8 cellular contexts compared by ENCODE assay signal in the genomic region with DNA sequence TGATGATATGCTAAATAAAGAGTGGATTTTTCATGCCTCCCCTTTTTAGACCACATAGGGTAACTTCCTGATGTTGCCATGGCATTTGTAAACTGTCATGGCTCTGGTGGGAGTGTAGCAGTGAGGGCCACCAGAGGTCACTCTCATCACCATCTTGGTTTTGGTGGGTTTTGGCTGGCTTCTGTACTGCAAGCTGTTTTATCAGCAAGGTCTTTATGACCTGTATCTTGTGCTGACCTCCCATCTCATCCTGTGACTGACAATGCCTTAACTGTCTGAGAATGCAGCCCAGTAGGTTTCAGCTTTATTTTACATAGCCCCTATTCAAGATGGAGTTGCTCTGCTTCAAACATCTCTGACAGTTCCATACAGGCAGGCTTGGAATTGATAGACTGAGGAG.
DNase-seq lines count a peak whose midpoint lies in the region; ATAC-seq and TF ChIP-seq lines count a peak whose summit lies in the region.
"Not testable (repeated sequence)": the region's sequence is repeated elsewhere in the genome, so short reads cannot be mapped to it uniquely, and the experiment has no call there.

No MANE protein-coding gene starts in this region.

- H3K27ac Mint-ChIP-seq in natural killer cell: peak overlapping the region; percentile 5 to 67
- not testable (repeated sequence) for H3K27ac Mint-ChIP-seq in type B pancreatic cell

- peak; percentile 21; the same call in 1 of the 2 replicates for ATAC-seq in IMR-90 (ENCODE audit: low read depth)
- ATAC-seq in foreskin keratinocyte: not testable (repeated sequence)
- peak in 2 of 3 donors; percentile 45 to 61 for ATAC-seq in natural killer cell

- not testable (repeated sequence) for H3K4ac ChIP-seq in IMR-90 (ENCODE audit: low read depth, low read length)

- not testable (repeated sequence) for H3K27ac ChIP-seq in IMR-90 (ENCODE audit: insufficient read depth, low read length); SU-DHL-6 (ENCODE audit: low read depth, low read length); foreskin keratinocyte

- not testable (repeated sequence) for H3K18ac ChIP-seq in IMR-90 (ENCODE audit: low read depth, low read length)

- BruUV-seq in IMR-90 (replicated peaks; lab: Mats Ljungman, UMichigan): not testable (repeated sequence)

- POLR2A ChIA-PET in IMR-90 (lab: Charles Lee; ENCODE audit: unreplicated experiment): interaction anchor here (0.6 kb wide), 1 partner anchor 1693 kb away, joined by 6 read pairs; no protein-coding TSS in a partner anchor

- not testable (repeated sequence) for TF ChIP-seq POLR2A in IMR-90 (IDR thresholded peaks at IDR 0.05; ENCODE audit: low read depth, low read length)

- TF ChIP-seq RAD21 in IMR-90 (IDR thresholded peaks at IDR 0.05; ENCODE audit: low read length): not testable (repeated sequence)

- H3K9me2 ChIP-seq in SU-DHL-6 (replicated peaks; ENCODE audit: insufficient read depth, low read length): not testable (repeated sequence)

- not testable (repeated sequence) for H3K36me3 ChIP-seq in IMR-90 (ENCODE audit: control insufficient read depth, insufficient read depth, low read length); SU-DHL-6 (ENCODE audit: low read length)

- not testable (repeated sequence) for H3K14ac ChIP-seq in IMR-90 (replicated peaks; ENCODE audit: low read depth, low read length)

- H2AFZ ChIP-seq in IMR-90 (replicated peaks; ENCODE audit: low read length, poor library complexity); SU-DHL-6 (ENCODE audit: low read depth, low read length, severe bottlenecking): not testable (repeated sequence)

- H3K27me3 ChIP-seq in IMR-90 (ENCODE audit: control insufficient read depth, insufficient read depth, low read length); SU-DHL-6 (ENCODE audit: low read length); foreskin keratinocyte: not testable (repeated sequence)

- H2AK5ac ChIP-seq in IMR-90 (ENCODE audit: low read depth, low read length): not testable (repeated sequence)

- in situ Hi-C loops in IMR-90 (cut with MboI; ENCODE audit: low sequenced_read_pairs): not testable (repeated sequence)
- in situ Hi-C loops in astrocyte of the cerebellum (cut with HindIII; ENCODE audit: low sequenced_read_pairs): loop anchor here (25.0 kb wide), 1 partner anchor 691 kb away; the partner anchor contains the start of gene PUM3

- not testable (repeated sequence) for H2BK20ac ChIP-seq in IMR-90 (ENCODE audit: low read depth, low read length)

- H2BK15ac ChIP-seq in IMR-90 (ENCODE audit: low read depth, low read length): not testable (repeated sequence)

- H2AK9ac ChIP-seq in IMR-90 (replicated peaks; ENCODE audit: low read depth, low read length, poor library complexity): not testable (repeated sequence)

- H4K91ac ChIP-seq in IMR-90 (ENCODE audit: insufficient read depth, low read depth, low read length): not testable (repeated sequence)

- H3K79me1 ChIP-seq in IMR-90 (ENCODE audit: low read depth in 1 of 2, low read length in 2 of 2): not testable (repeated sequence)

- H3K4me3 Mint-ChIP-seq in natural killer cell, type B pancreatic cell: not testable (repeated sequence)

- H3K56ac ChIP-seq in IMR-90 (ENCODE audit: extremely low read depth, insufficient read depth, low read length): not testable (repeated sequence)

- not testable (repeated sequence) for H3K4me2 ChIP-seq in IMR-90 (ENCODE audit: low read depth, low read length); SU-DHL-6 (ENCODE audit: low read depth, low read length, poor library complexity, severe bottlenecking)

- not testable (repeated sequence) for H4K5ac ChIP-seq in IMR-90 (ENCODE audit: low read depth, low read length)

- intact Hi-C loops in IMR-90 (cut with micrococcal nuclease); natural killer cell (cut with micrococcal nuclease): not testable (repeated sequence)

- dilution Hi-C loops in IMR-90 (cut with HindIII; ENCODE audit: low sequenced_read_pairs, unreplicated experiment): not testable (repeated sequence)

- H3K4me1 Mint-ChIP-seq in natural killer cell (peaks cover 66 to 71% of the 10 kb centered on the region in 2 donors), type B pancreatic cell (ENCODE audit: unreplicated experiment) (peaks cover 34% of the 10 kb centered on the region)

- not testable (repeated sequence) for H3K9me1 ChIP-seq in IMR-90 (ENCODE audit: insufficient read depth, low read length)

- H3K9me3 ChIP-seq in IMR-90 (ENCODE audit: control insufficient read depth, insufficient read depth, low read length); SU-DHL-6 (ENCODE audit: insufficient read depth, low read length): not testable (repeated sequence)

- CTCF ChIA-PET in IMR-90 (lab: Yijun Ruan, JAX): interaction anchor here (0.6 to 0.7 kb wide), 2 partner anchors 259 to 581 kb away, joined by 3 to 6 read pairs; no protein-coding TSS in a partner anchor

- H3K4me1 ChIP-seq in IMR-90 (ENCODE audit: control insufficient read depth, insufficient read depth, low read length); foreskin keratinocyte: not testable (repeated sequence)

- TF ChIP-seq CTCF in IMR-90 (conservative IDR thresholded peaks at IDR 0.05; ENCODE audit: low read depth, low read length) (peak; percentile 14; the same call in 1 of the 2 replicates), SU-DHL-6 (IDR thresholded peaks at IDR 0.05; ENCODE audit: insufficient read depth, low read length, poor library complexity, severe bottlenecking) (peak; percentile 15), astrocyte of the cerebellum (IDR thresholded peaks at IDR 0.05; ENCODE audit: low read depth, low read length, missing control alignments) (peak; percentile 25), foreskin keratinocyte (conservative IDR thresholded peaks at IDR 0.05) (peak; percentile 48), type B pancreatic cell (conservative IDR thresholded peaks at IDR 0.05) (peak; percentile 66)
- TF ChIP-seq CTCF in natural killer cell (IDR thresholded peaks at IDR 0.05): not testable (repeated sequence)

- H3K36me3 Mint-ChIP-seq in natural killer cell: not testable (repeated sequence)
- H3K36me3 Mint-ChIP-seq in type B pancreatic cell: peaks cover 30% of the 10 kb centered on the region

- not testable (repeated sequence) for H3K79me2 ChIP-seq in SU-DHL-6 (ENCODE audit: insufficient read depth, low read length)

- H3K23ac ChIP-seq in IMR-90 (ENCODE audit: low read depth, low read length): not testable (repeated sequence)

- not testable (repeated sequence) for H3K9me3 Mint-ChIP-seq in natural killer cell
- peaks cover 11% of the 10 kb centered on the region for H3K9me3 Mint-ChIP-seq in type B pancreatic cell

- H4K8ac ChIP-seq in IMR-90 (ENCODE audit: low read depth in 2 of 2, low read length in 2 of 2): not testable (repeated sequence)

- not testable (repeated sequence) for H3K4me3 ChIP-seq in IMR-90 (ENCODE audit: insufficient read depth, low read depth, low read length); SU-DHL-6 (ENCODE audit: insufficient read depth, low read length, poor library complexity, severe bottlenecking); astrocyte of the cerebellum (ENCODE audit: low read depth, low read length)

- H2BK5ac ChIP-seq in IMR-90 (ENCODE audit: low read depth, low read length, poor library complexity, severe bottlenecking): not testable (repeated sequence)

- H2BK120ac ChIP-seq in IMR-90 (ENCODE audit: low read depth, low read length): not testable (repeated sequence)

- H3K9ac ChIP-seq in IMR-90 (ENCODE audit: low read depth, low read length); SU-DHL-6 (ENCODE audit: low read length): not testable (repeated sequence)

- DNase-seq in Daoy (ENCODE audit: low read depth) (peak; percentile 23), NCI-H526 (lab: John Stamatoyannopoulos, UW) (peak; percentile 13 to 15), natural killer cell (peak; percentile 22)
- not testable (repeated sequence) for DNase-seq in IMR-90; astrocyte of the cerebellum (ENCODE audit: low read depth); foreskin keratinocyte; type B pancreatic cell (ENCODE audit: extremely low spot score, unreplicated experiment)

- not testable (repeated sequence) for H3K27me3 Mint-ChIP-seq in natural killer cell (ENCODE audit: low read depth in 2 of 2); type B pancreatic cell

- H4K20me1 ChIP-seq in IMR-90 (ENCODE audit: insufficient read depth, low read length); SU-DHL-6 (ENCODE audit: low read depth, low read length): not testable (repeated sequence)

- H3F3A ChIP-seq in SU-DHL-6 (ENCODE audit: insufficient read depth): not testable (repeated sequence)
